Comparison of ENCODE assay signal across 8 cellular contexts in genomic region chr17:1197379-1197778, GRCh38. TPM values are rescaled to one million over a fixed set of nuclear protein-coding genes. Genes with fewer than 3 reads are reported as not detected.
A peak's percentile ranks its signal among the peaks of the same experiment; 100 is the strongest.
DNase-seq lines count a peak whose midpoint lies in the region; ATAC-seq, FAIRE-seq and TF ChIP-seq lines count a peak whose summit lies in the region.

No MANE protein-coding gene starts in this region.

- no peak for DNase-seq in activated naive CD4-positive, alpha-beta T cell treated with anti-CD3 and anti-CD28 coated beads, Interleukin-2, amount 50 U/mL, for 72 hours (ENCODE audit: low spot score in 2 of 2)
- no peak for DNase-seq in activated naive CD4-positive, alpha-beta T cell treated with anti-CD3 and anti-CD28 coated beads for 36 hours
- no peak for DNase-seq in T-helper 2 cell treated with Interferon-gamma antibody and Interleukin-4, amounts not matched to agents 5 μg/mL and 100 μg/mL, for 36 hours (ENCODE audit: low spot score)
- peak; percentile 73 for DNase-seq in kidney
- no peak for DNase-seq in upper lobe of right lung
- DNase-seq in ecto neural progenitor cell (ENCODE audit: low spot score), result no peak
- DNase-seq in H54 (ENCODE audit: insufficient read length, low spot score), result no peak
- no peak for DNase-seq in HuH-7.5 (ENCODE audit: low spot score)

- H3K27me3 ChIP-seq in upper lobe of right lung, result no peaks in the 10 kb centered on the region

- intact Hi-C loops in activated naive CD4-positive, alpha-beta T cell treated with anti-CD3 and anti-CD28 coated beads for 36 hours (cut with micrococcal nuclease), result no loop called here
- intact Hi-C loops in kidney (cut with DNase I), result no loop called here
- intact Hi-C loops in upper lobe of right lung (cut with DNase I), result no loop called here

- no peaks in the 10 kb centered on the region for H3K36me3 Mint-ChIP-seq in activated naive CD4-positive, alpha-beta T cell treated with anti-CD3 and anti-CD28 coated beads, Interleukin-2, amount 50 U/mL, for 72 hours
- no peaks in the 10 kb centered on the region for H3K36me3 Mint-ChIP-seq in activated naive CD4-positive, alpha-beta T cell treated with anti-CD3 and anti-CD28 coated beads for 36 hours (ENCODE audit: low read depth)
- no peaks in the 10 kb centered on the region for H3K36me3 Mint-ChIP-seq in T-helper 2 cell treated with Interferon-gamma antibody and Interleukin-4, amounts not matched to agents 5 μg/mL and 100 μg/mL, for 36 hours (ENCODE audit: low read depth)

- H3K4me3 ChIP-seq in kidney (ENCODE audit: low read length in 2 of 2) (no peak overlapping the region), upper lobe of right lung (no peak overlapping the region)

- TF ChIP-seq CTCF in kidney (IDR thresholded peaks at IDR 0.05; ENCODE audit: borderline replicate concordance, extremely low read depth, insufficient read depth) (no peak), upper lobe of right lung (IDR thresholded peaks at IDR 0.05) (no peak)

- peak overlapping the region in 1 of 2 donors; percentile 69 for H3K27ac ChIP-seq in kidney (ENCODE audit: low read depth in 2 of 2, low read length in 2 of 2)
- peak overlapping the region; percentile 82 for H3K27ac ChIP-seq in upper lobe of right lung

- CTCF ChIA-PET in activated naive CD4-positive, alpha-beta T cell treated with anti-CD3 and anti-CD28 coated beads for 36 hours (lab: Charles Lee), result interaction anchor here (1.1 to 3.3 kb wide), 3 partner anchors 10 to 13 kb away, joined by 3 to 19 read pairs (median 6); no protein-coding TSS in a partner anchor

- ATAC-seq in activated naive CD4-positive, alpha-beta T cell treated with anti-CD3 and anti-CD28 coated beads, Interleukin-2, amount 50 U/mL, for 72 hours, result peak; percentile 6 to 62
- ATAC-seq in upper lobe of right lung, result peak; percentile 74

- no peaks in the 10 kb centered on the region for H3K9me3 ChIP-seq in kidney (ENCODE audit: control insufficient read depth in 1 of 2, low read length in 2 of 2)
- no peaks in the 10 kb centered on the region for H3K9me3 ChIP-seq in upper lobe of right lung

- H3K36me3 ChIP-seq in kidney (ENCODE audit: control insufficient read depth in 1 of 2, insufficient read depth in 2 of 2, low read length in 2 of 2) (no peaks in the 10 kb centered on the region), upper lobe of right lung (no peaks in the 10 kb centered on the region)

- no peaks in the 10 kb centered on the region for H3K9me3 Mint-ChIP-seq in activated naive CD4-positive, alpha-beta T cell treated with anti-CD3 and anti-CD28 coated beads, Interleukin-2, amount 50 U/mL, for 72 hours
- no peaks in the 10 kb centered on the region for H3K9me3 Mint-ChIP-seq in activated naive CD4-positive, alpha-beta T cell treated with anti-CD3 and anti-CD28 coated beads for 36 hours
- H3K9me3 Mint-ChIP-seq in T-helper 2 cell treated with Interferon-gamma antibody and Interleukin-4, amounts not matched to agents 5 μg/mL and 100 μg/mL, for 36 hours, result no peaks in the 10 kb centered on the region

- no peak overlapping the region for H3K4me3 Mint-ChIP-seq in activated naive CD4-positive, alpha-beta T cell treated with anti-CD3 and anti-CD28 coated beads for 36 hours
- peak overlapping the region; percentile 63 for H3K4me3 Mint-ChIP-seq in T-helper 2 cell treated with Interferon-gamma antibody and Interleukin-4, amounts not matched to agents 5 μg/mL and 100 μg/mL, for 36 hours

- H3K27me3 Mint-ChIP-seq in activated naive CD4-positive, alpha-beta T cell treated with anti-CD3 and anti-CD28 coated beads for 36 hours (ENCODE audit: low read depth), result no peaks in the 10 kb centered on the region
- H3K27me3 Mint-ChIP-seq in T-helper 2 cell treated with Interferon-gamma antibody and Interleukin-4, amounts not matched to agents 5 μg/mL and 100 μg/mL, for 36 hours (ENCODE audit: low read depth), result peaks cover 3% of the 10 kb centered on the region

- no peak overlapping the region for H3K9ac ChIP-seq in kidney (ENCODE audit: low read length in 2 of 2)

- peaks cover 29% of the 10 kb centered on the region for H3K4me1 Mint-ChIP-seq in activated naive CD4-positive, alpha-beta T cell treated with anti-CD3 and anti-CD28 coated beads for 36 hours (ENCODE audit: low read depth)
- H3K4me1 Mint-ChIP-seq in T-helper 2 cell treated with Interferon-gamma antibody and Interleukin-4, amounts not matched to agents 5 μg/mL and 100 μg/mL, for 36 hours (ENCODE audit: low read depth), result peaks cover 42% of the 10 kb centered on the region

- peak overlapping the region; percentile 16 to 61 for H3K27ac Mint-ChIP-seq in activated naive CD4-positive, alpha-beta T cell treated with anti-CD3 and anti-CD28 coated beads, Interleukin-2, amount 50 U/mL, for 72 hours
- no peak overlapping the region for H3K27ac Mint-ChIP-seq in activated naive CD4-positive, alpha-beta T cell treated with anti-CD3 and anti-CD28 coated beads for 36 hours
- peak overlapping the region; percentile 63 for H3K27ac Mint-ChIP-seq in T-helper 2 cell treated with Interferon-gamma antibody and Interleukin-4, amounts not matched to agents 5 μg/mL and 100 μg/mL, for 36 hours

- FAIRE-seq in kidney (lab: Jason Lieb, UNC), result no peak
- FAIRE-seq in H54 (lab: Jason Lieb, UNC), result no peak

- H3K4me1 ChIP-seq in kidney (ENCODE audit: control insufficient read depth in 1 of 2, insufficient read depth in 1 of 2, low read depth in 1 of 2, low read length in 2 of 2), result peaks cover 0 to 4% of the 10 kb centered on the region in 2 donors
- H3K4me1 ChIP-seq in upper lobe of right lung, result peaks cover 26% of the 10 kb centered on the region

- TF ChIP-seq POLR2A in H54 (IDR thresholded peaks at IDR 0.05; ENCODE audit: low read depth, low read length), result no peak

RNA-seq across cellular contexts. Expression of gene ABR, which starts 17.6 kb away (rescaled TPM):
- total RNA-seq in activated naive CD4-positive, alpha-beta T cell treated with anti-CD3 and anti-CD28 coated beads, Interleukin-2, amount 50 U/mL, for 72 hours, result 10 to 100 TPM; 36.0 to 45.8 TPM
- total RNA-seq in activated naive CD4-positive, alpha-beta T cell treated with anti-CD3 and anti-CD28 coated beads for 36 hours, result 10 to 100 TPM; 32.1 to 33.4 TPM
- total RNA-seq in kidney (116 TPM), upper lobe of right lung (185 TPM)
- 18.7 TPM for polyA plus RNA-seq in kidney (ENCODE audit: insufficient read depth, low read depth, low replicate concordance)
